27 cellular contexts compared by ENCODE assay signal in the genomic region with DNA sequence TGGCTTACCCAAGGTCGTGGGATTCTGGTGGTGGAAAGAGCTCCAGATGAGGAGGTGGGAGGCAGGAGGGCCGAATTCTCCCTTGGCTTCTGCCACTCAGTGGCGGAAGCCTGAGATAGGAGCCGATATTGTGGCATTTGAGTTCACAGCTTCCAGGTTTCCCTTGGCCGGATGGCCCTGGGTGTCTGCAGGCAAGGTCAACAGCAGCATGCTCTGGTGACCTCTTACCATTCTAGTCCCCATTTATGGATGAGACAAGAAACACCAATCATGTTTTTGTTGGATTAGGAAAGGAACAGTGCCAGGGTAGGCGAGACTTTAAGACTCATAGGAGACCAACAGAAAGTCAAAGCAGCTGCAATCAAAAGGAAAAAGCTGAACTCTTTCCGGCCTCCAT.
A peak's percentile ranks its signal among the peaks of the same experiment; 100 is the strongest.
DNase-seq lines count a peak whose midpoint lies in the region; ATAC-seq and TF ChIP-seq lines count a peak whose summit lies in the region.
"Had no signal": no experiment of that assay in that cellular context is flagged by ENCODE, and none has a peak within 500 bp of the region (broad histone marks: within the 10 kb centered on the region; RNA-seq: fewer than 3 reads in every experiment).

No MANE protein-coding gene starts in this region.

- H3K4me1 Mint-ChIP-seq in brain, result peaks cover 44% of the 10 kb centered on the region

- DNase-seq in Right ventricle myocardium inferior (ENCODE audit: missing footprints), result no peak
- DNase-seq in cardiac septum (ENCODE audit: low spot score), result no peak
- DNase-seq in left ventricle myocardium inferior, result no peak
- no peak for DNase-seq in T1000 (lab: John Stamatoyannopoulos, UW)
- DNase-seq: activated CD4-positive, alpha-beta T cell treated with anti-CD3 and anti-CD28 coated beads for 1 hour; activated CD8-positive, alpha-beta memory T cell treated with anti-CD3 and anti-CD28 coated beads for 24 hours; activated effector memory CD4-positive, alpha-beta T cell treated with Interleukin-2 at 50 U/mL for 16 hours; CD4-positive, CD25-positive, alpha-beta regulatory T cell; kidney; MG63; NCI-H1105 treated with DMSO at 0.1 percent for 48 hours; NCI-H2081; NCI-H345; NCI-H748 treated with DMSO at 0.1 percent for 48 hours; stimulated activated CD4-positive, alpha-beta T cell treated with anti-CD3 and anti-CD28 coated beads, Interleukin-15, amount 100 ng/mL, for 24 hours; stimulated activated naive B cell treated with anti-CD40 and anti-IgM and Interleukin-4, amounts not matched to agents 10 μg/mL and 1 μg/mL and 100 μg/mL, for 72 hours had no signal

- intact Hi-C loops in Right ventricle myocardium inferior (cut with DNase I) (no loop called here), cardiac septum (cut with DNase I) (loop anchor here (5.0 kb wide), 1 partner anchor 33 kb away; no protein-coding TSS in a partner anchor), left ventricle myocardium inferior (cut with micrococcal nuclease) (loop anchor here (5.0 kb wide), 1 partner anchor 43 kb away; no protein-coding TSS in a partner anchor)

- no peaks in the 10 kb centered on the region for H3K27me3 ChIP-seq in left ventricle myocardium inferior (ENCODE audit: low read depth)
- H3K27me3 ChIP-seq: neutrophil had no signal

- no peaks in the 10 kb centered on the region for H3K36me3 ChIP-seq in left ventricle myocardium inferior
- H3K36me3 ChIP-seq: MG63, neutrophil had no signal

- H3K27ac Mint-ChIP-seq in brain, result peak overlapping the region; percentile 66 to 93 (median 89)
- H3K27ac Mint-ChIP-seq: activated naive CD8-positive, alpha-beta T cell; CD4-positive, CD25-positive, alpha-beta regulatory T cell; progenitor cell of endocrine pancreas; stimulated activated naive B cell treated with anti-CD40 and anti-IgM and Interleukin-4, amounts not matched to agents 10 μg/mL and 1 μg/mL and 100 μg/mL, for 72 hours; T-helper 1 cell treated with Interleukin-12 subunit alpha and Interleukin-12 subunit beta and Interleukin-4 antibody, amounts not matched to agents 30 μg/mL and 1 μg/mL, for 36 hours had no signal

- H3K36me3 Mint-ChIP-seq in brain, result peaks cover 10% of the 10 kb centered on the region
- H3K36me3 Mint-ChIP-seq: activated naive CD8-positive, alpha-beta T cell; CD4-positive, CD25-positive, alpha-beta regulatory T cell; stimulated activated naive B cell treated with anti-CD40 and anti-IgM and Interleukin-4, amounts not matched to agents 10 μg/mL and 1 μg/mL and 100 μg/mL, for 72 hours had no signal

- H3K27ac ChIP-seq in left ventricle myocardium inferior (replicated peaks) (peak overlapping the region; percentile 86), temporal lobe (ENCODE audit: low read depth, low read length) (peak overlapping the region; percentile 64)
- H3K27ac ChIP-seq: 22Rv1, epithelial cell of prostate, neutrophil had no signal

- peaks cover 7% of the 10 kb centered on the region for H3K9me3 ChIP-seq in left ventricle myocardium inferior (replicated peaks)
- H3K9me3 ChIP-seq: neutrophil had no signal

- H3K27me3 Mint-ChIP-seq in brain, result no peaks in the 10 kb centered on the region

- H3K9me3 Mint-ChIP-seq in brain, result peaks cover 0 to 5% (median 0%) of the 10 kb centered on the region in 5 experiments

- TF ChIP-seq CTCF in brain (conservative IDR thresholded peaks at IDR 0.05), result no peak
- TF ChIP-seq CTCF in left ventricle myocardium inferior (IDR thresholded peaks at IDR 0.05; ENCODE audit: borderline replicate concordance), result no peak

- H3K4me1 ChIP-seq in left ventricle myocardium inferior, result peaks cover 41% of the 10 kb centered on the region

- H3K4me3 Mint-ChIP-seq in brain, result peak overlapping the region in 4 of 5 experiments; percentile 1 to 32 (median 19)
- H3K4me3 Mint-ChIP-seq: activated naive CD8-positive, alpha-beta T cell; CD4-positive, CD25-positive, alpha-beta regulatory T cell; stimulated activated naive B cell treated with anti-CD40 and anti-IgM and Interleukin-4, amounts not matched to agents 10 μg/mL and 1 μg/mL and 100 μg/mL, for 72 hours; T-helper 1 cell treated with Interleukin-12 subunit alpha and Interleukin-12 subunit beta and Interleukin-4 antibody, amounts not matched to agents 30 μg/mL and 1 μg/mL, for 36 hours had no signal

- no peak overlapping the region for H3K4me3 ChIP-seq in left ventricle myocardium inferior
- H3K4me3 ChIP-seq: K562, MG63 had no signal

- peak; percentile 35 for ATAC-seq in Right ventricle myocardium inferior
- no peak for ATAC-seq in HG02610 (IDR thresholded peaks at IDR 0.05; ENCODE audit: unreplicated experiment)
- no peak for ATAC-seq in HG02642 (IDR thresholded peaks at IDR 0.05; ENCODE audit: poor library complexity, unreplicated experiment)
- ATAC-seq: K562 had no signal
